In the genomic region with DNA sequence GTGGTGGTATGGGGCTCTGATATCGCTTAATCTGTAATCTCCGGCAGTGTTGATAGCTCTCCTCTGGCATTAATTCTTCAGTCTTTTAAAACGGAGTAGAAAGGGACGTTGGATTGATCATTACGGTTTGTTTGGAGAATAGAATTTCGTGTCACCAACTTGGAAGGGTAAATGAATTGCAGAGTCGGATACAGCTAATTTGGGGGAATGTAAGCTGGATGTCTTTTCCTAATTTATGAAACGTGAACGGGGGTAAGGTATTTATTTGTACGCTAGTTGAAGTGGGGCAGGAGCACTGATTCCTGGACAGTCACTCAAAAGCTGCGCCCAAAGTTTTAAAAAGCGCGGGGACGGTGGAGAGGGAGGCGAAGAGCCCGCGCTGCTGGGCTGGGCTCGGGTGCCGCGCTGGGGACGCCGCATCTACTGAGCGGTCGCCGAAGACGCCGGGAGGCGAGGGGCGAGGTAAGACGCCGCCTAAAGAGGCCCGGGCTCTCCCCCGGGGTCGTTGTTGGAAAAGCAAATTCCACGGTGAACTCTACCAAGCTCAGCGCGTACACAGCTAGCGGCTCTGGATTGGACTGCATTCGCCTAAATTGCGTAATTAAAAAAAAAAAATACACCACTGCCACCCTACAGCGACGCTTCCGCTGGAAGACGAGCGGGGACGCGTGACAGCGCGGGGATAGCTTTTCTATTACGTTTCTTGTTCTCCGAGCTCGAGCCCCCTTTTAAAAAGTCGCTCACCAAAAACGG, we compare ENCODE assay signal across 8 cellular contexts.
DNase-seq lines count a peak whose midpoint lies in the region; ATAC-seq and TF ChIP-seq lines count a peak whose summit lies in the region.

No MANE protein-coding gene starts in this region.

- intact Hi-C loops in ascending aorta (cut with DNase I) = loop anchor here (5.0 kb wide), 1 partner anchor 93 kb away; a partner anchor contains a TSS

- H3K27me3 ChIP-seq in ascending aorta (peaks cover 17% of the 10 kb centered on the region), iPS DF 6.9 (ENCODE audit: control insufficient read depth, insufficient read depth, low read length) (peaks cover 54% of the 10 kb centered on the region)

- peak overlapping the region; percentile 79 for H3K4me3 ChIP-seq in GM12865 (ENCODE audit: low read depth, low read length)
- H3K4me3 ChIP-seq in SK-N-MC = peak overlapping the region; percentile 90
- H3K4me3 ChIP-seq in ascending aorta = peak overlapping the region; percentile 65 to 75
- peak overlapping the region; percentile 54; the same call in 1 of the 2 replicates for H3K4me3 ChIP-seq in iPS DF 6.9 (ENCODE audit: low read length)

- WGBS in iPS DF 6.9 (ENCODE audit: insufficient coverage, insufficient read length) = no CpG with 5 or more reads among the region's 54 CpGs

- TF ChIP-seq CTCF in GM12865 (IDR thresholded peaks at IDR 0.05; ENCODE audit: insufficient read depth, low read depth, low read length, missing control alignments) = no peak
- TF ChIP-seq CTCF in ascending aorta (IDR thresholded peaks at IDR 0.05) = no peak

- no peak for ATAC-seq in GM18870 (IDR thresholded peaks at IDR 0.05; ENCODE audit: unreplicated experiment)
- no peak for ATAC-seq in HG02610 (IDR thresholded peaks at IDR 0.05; ENCODE audit: unreplicated experiment)
- no peak for ATAC-seq in GM18502 (IDR thresholded peaks at IDR 0.05; ENCODE audit: poor library complexity, unreplicated experiment)

- H3K36me3 ChIP-seq in SK-N-MC (ENCODE audit: insufficient read depth, low read length) = no peaks in the 10 kb centered on the region
- no peaks in the 10 kb centered on the region for H3K36me3 ChIP-seq in ascending aorta
- no peaks in the 10 kb centered on the region for H3K36me3 ChIP-seq in iPS DF 6.9 (ENCODE audit: control insufficient read depth, insufficient read depth, low read length)

- H3K9me3 ChIP-seq in SK-N-MC (ENCODE audit: low read depth, low read length) (no peaks in the 10 kb centered on the region), ascending aorta (no peaks in the 10 kb centered on the region), iPS DF 6.9 (ENCODE audit: control insufficient read depth, insufficient read depth, low read length) (no peaks in the 10 kb centered on the region)

- DNase-seq in GM12865 (ENCODE audit: low read depth) = peak; percentile 55
- DNase-seq in SK-N-MC (ENCODE audit: low read depth, low spot score) = no peak
- peak in 1 of 2 donors; percentile 69 for DNase-seq in ascending aorta (ENCODE audit: low spot score in 2 of 2)
- no peak for DNase-seq in iPS DF 6.9 (ENCODE audit: low read depth, low spot score)
- peak; percentile 28 to 35 for DNase-seq in stimulated activated CD4-positive, alpha-beta T cell treated with anti-CD3 and anti-CD28 coated beads, Interleukin-15, amount 100 ng/mL, for 1 hour (ENCODE audit: low read depth in 1 of 2, low spot score in 1 of 2)

- peaks cover 3 to 4% of the 10 kb centered on the region in 2 donors for H3K4me1 ChIP-seq in ascending aorta
- H3K4me1 ChIP-seq in iPS DF 6.9 (ENCODE audit: control insufficient read depth, insufficient read depth, low read length) = no peaks in the 10 kb centered on the region

- H3K27ac ChIP-seq in SK-N-MC (no peak overlapping the region), ascending aorta (peak overlapping the region; percentile 51 to 67), iPS DF 6.9 (ENCODE audit: low read length) (no peak overlapping the region)

- H3K9ac ChIP-seq in SK-N-MC (ENCODE audit: insufficient read length) = peak overlapping the region; percentile 64

Comparison
In these comparisons a context has a peak if more than half of its experiments do, and no peak if none do; other contexts are left out.
1. DNase-seq: peak in GM12865 (single experiment) and stimulated activated CD4-positive, alpha-beta T cell treated with anti-CD3 and anti-CD28 coated beads, Interleukin-15, amount 100 ng/mL, for 1 hour (2 of 2); none in SK-N-MC (single experiment) and iPS DF 6.9 (single experiment).
2. H3K27ac ChIP-seq: peak in ascending aorta (2 of 2); none in SK-N-MC (single experiment) and iPS DF 6.9 (single experiment).
3. Peak in every context shown above with its lines, with median percentiles within 50 percentile points of each other: H3K4me3 ChIP-seq.